8 cellular contexts compared by ENCODE assay signal in genomic region chr3:4981688-4982494, GRCh38. TPM values are rescaled to one million over a fixed set of nuclear protein-coding genes. Genes with fewer than 3 reads are reported as not detected.
A peak's percentile ranks its signal among the peaks of the same experiment; 100 is the strongest.
DNase-seq lines count a peak whose midpoint lies in the region; ATAC-seq, FAIRE-seq and TF ChIP-seq lines count a peak whose summit lies in the region.

No MANE protein-coding gene starts in this region.

- H3K79me2 ChIP-seq in endothelial cell of umbilical vein (ENCODE audit: control insufficient read depth, insufficient read depth, low read length): peaks cover 52% of the 10 kb centered on the region
- peaks cover 35% of the 10 kb centered on the region for H3K79me2 ChIP-seq in trophoblast cell (ENCODE audit: control insufficient read depth, insufficient read depth, low read length, poor library complexity)

- H3K36me3 Mint-ChIP-seq in activated naive CD4-positive, alpha-beta T cell treated with anti-CD3 and anti-CD28 coated beads, Interleukin-2, amount 10 ng/mL, durations not matched to agents 7 days and 5 days: peaks cover 68% of the 10 kb centered on the region

- WGBS in trophoblast cell (ENCODE audit: extremely low coverage, insufficient coverage, insufficient read length): no CpG with 5 or more reads among the region's 8 CpGs

- CTCF ChIA-PET in activated naive CD4-positive, alpha-beta T cell treated with anti-CD3 and anti-CD28 coated beads, Interleukin-2, amount 10 ng/mL, durations not matched to agents 7 days and 5 days (lab: Charles Lee): interaction anchor here (0.7 to 11.3 kb wide), 10 partner anchors 38 to 324 kb away, joined by 3 to 112 read pairs (median 8); no protein-coding TSS in a partner anchor
- CTCF ChIA-PET in endothelial cell of umbilical vein (lab: Charles Lee): interaction anchor here (1.0 to 13.6 kb wide), 8 partner anchors 17 to 270 kb away, joined by 3 to 327 read pairs (median 8); no protein-coding TSS in a partner anchor

- H2AK5ac ChIP-seq in trophoblast cell (ENCODE audit: low read length): no peak overlapping the region

- ATAC-seq in GM18868 (IDR thresholded peaks at IDR 0.05; ENCODE audit: unreplicated experiment) (no peak), GM19452 (IDR thresholded peaks at IDR 0.05; ENCODE audit: unreplicated experiment) (no peak)

- H3K4me2 ChIP-seq in endothelial cell of umbilical vein (ENCODE audit: insufficient read depth, low read length) (peak overlapping the region; percentile 96), trophoblast cell (ENCODE audit: low read length) (peak overlapping the region; percentile 75)

- H3K23ac ChIP-seq in trophoblast cell (ENCODE audit: low read length): no peak overlapping the region

- peaks cover 60% of the 10 kb centered on the region for H3K79me1 ChIP-seq in trophoblast cell (ENCODE audit: low read length)

- no TSS peak for BruUV-seq in endothelial cell of umbilical vein (replicated peaks; lab: Mats Ljungman, UMichigan)

- H3K4ac ChIP-seq in trophoblast cell (ENCODE audit: low read depth, low read length): peak overlapping the region; percentile 4

- peak; percentile 42 for TF ChIP-seq POLR2A in endothelial cell of umbilical vein (IDR thresholded peaks at IDR 0.05; ENCODE audit: low read depth, low read length)

- H2BK5ac ChIP-seq in trophoblast cell (ENCODE audit: low read depth, low read length, poor library complexity): no peak overlapping the region

- H2BK12ac ChIP-seq in trophoblast cell (ENCODE audit: low read length): no peak overlapping the region

- H3K9me3 Mint-ChIP-seq in activated naive CD4-positive, alpha-beta T cell treated with anti-CD3 and anti-CD28 coated beads, Interleukin-2, amount 10 ng/mL, durations not matched to agents 7 days and 5 days: no peaks in the 10 kb centered on the region

- H3K14ac ChIP-seq in trophoblast cell (ENCODE audit: low read length): no peak overlapping the region

- H3K4me1 Mint-ChIP-seq in activated naive CD4-positive, alpha-beta T cell treated with anti-CD3 and anti-CD28 coated beads, Interleukin-2, amount 10 ng/mL, durations not matched to agents 7 days and 5 days: peaks cover 65% of the 10 kb centered on the region

- POLR2A ChIA-PET in endothelial cell of umbilical vein (lab: Charles Lee): interaction anchor here (0.6 to 1.9 kb wide), 3 partner anchors 40 to 60 kb away, joined by 7 to 8 read pairs (median 8); no protein-coding TSS in a partner anchor

- no peaks in the 10 kb centered on the region for H3K27me3 Mint-ChIP-seq in activated naive CD4-positive, alpha-beta T cell treated with anti-CD3 and anti-CD28 coated beads, Interleukin-2, amount 10 ng/mL, durations not matched to agents 7 days and 5 days

- H3K27ac ChIP-seq in SJSA1 (peak overlapping the region; percentile 37), endothelial cell of umbilical vein (ENCODE audit: insufficient read depth, low read depth, low read length) (peak overlapping the region; percentile 100), trophoblast cell (ENCODE audit: low read depth, low read length) (peak overlapping the region; percentile 59)

- peak; percentile 66 for FAIRE-seq in endothelial cell of umbilical vein (lab: Jason Lieb, UNC)

- H3K9me3 ChIP-seq in SJSA1 (replicated peaks) (no peaks in the 10 kb centered on the region), endothelial cell of umbilical vein (replicated peaks; ENCODE audit: control insufficient read depth, insufficient read depth, low read length) (no peaks in the 10 kb centered on the region), trophoblast cell (ENCODE audit: insufficient read depth, low read depth, low read length) (no peaks in the 10 kb centered on the region)

- no peaks in the 10 kb centered on the region for H3K27me3 ChIP-seq in SJSA1 (replicated peaks)
- H3K27me3 ChIP-seq in endothelial cell of umbilical vein (ENCODE audit: control insufficient read depth in 2 of 2, insufficient read depth in 2 of 2, low read length in 2 of 2): no peaks in the 10 kb centered on the region
- H3K27me3 ChIP-seq in trophoblast cell (ENCODE audit: insufficient read depth, low read length): no peaks in the 10 kb centered on the region

- H3K36me3 ChIP-seq in SJSA1 (peaks cover 52% of the 10 kb centered on the region), endothelial cell of umbilical vein (ENCODE audit: control insufficient read depth in 2 of 2, extremely low read depth in 1 of 2, insufficient read depth in 2 of 2, low read length in 2 of 2) (peaks cover 4 to 8% of the 10 kb centered on the region in 2 experiments), trophoblast cell (ENCODE audit: control insufficient read depth in 1 of 2, insufficient read depth in 2 of 2, low read length in 2 of 2) (peaks cover 16 to 25% of the 10 kb centered on the region in 2 experiments)

- no peak overlapping the region for H4K91ac ChIP-seq in trophoblast cell (ENCODE audit: low read depth, low read length)

- H3K9ac ChIP-seq in endothelial cell of umbilical vein (replicated peaks; ENCODE audit: extremely low read depth, insufficient read depth, low read length) (peak overlapping the region; percentile 98), trophoblast cell (ENCODE audit: low read length) (peak overlapping the region; percentile 14)

- H3K27ac Mint-ChIP-seq in activated naive CD4-positive, alpha-beta T cell treated with anti-CD3 and anti-CD28 coated beads, Interleukin-2, amount 10 ng/mL, durations not matched to agents 7 days and 5 days: peak overlapping the region; percentile 84

- intact Hi-C loops in endothelial cell of umbilical vein (cut with micrococcal nuclease): no loop called here

- no peaks in the 10 kb centered on the region for H4K20me1 ChIP-seq in endothelial cell of umbilical vein (replicated peaks; ENCODE audit: control insufficient read depth, extremely low read depth, insufficient read depth, low read length)

- no peak overlapping the region for H4K8ac ChIP-seq in trophoblast cell (ENCODE audit: low read depth, low read length)

- DNase-seq in activated naive CD4-positive, alpha-beta T cell treated with anti-CD3 and anti-CD28 coated beads, Interleukin-2, amount 10 ng/mL, durations not matched to agents 7 days and 5 days: no peak
- no peak for DNase-seq in activated naive CD4-positive, alpha-beta T cell treated with Interleukin-2 at 50 U/mL for 16 hours
- peak in 1 of 2 experiments; percentile 37 for DNase-seq in SJSA1 (ENCODE audit: low read depth in 1 of 2, low spot score in 2 of 2)
- peak; percentile 72 for DNase-seq in endothelial cell of umbilical vein (ENCODE audit: low read depth, low spot score)
- peak; percentile 45 to 81 for DNase-seq in trophoblast cell
- no peak for DNase-seq in stimulated activated naive CD4-positive, alpha-beta T cell (lab: John Stamatoyannopoulos, UW)

- H4K12ac ChIP-seq in trophoblast cell (ENCODE audit: low read depth, low read length): no peak overlapping the region

- dilution Hi-C loops in endothelial cell of umbilical vein (cut with MboI; ENCODE audit: extremely low pct_ligation_motif_present, low sequenced_read_pairs): no loop called here

- H3K9me1 ChIP-seq in endothelial cell of umbilical vein (replicated peaks; ENCODE audit: control insufficient read depth, extremely low read depth, insufficient read depth, low read length): no peaks in the 10 kb centered on the region

- H3K18ac ChIP-seq in trophoblast cell (ENCODE audit: low read length): no peak overlapping the region

- H2BK120ac ChIP-seq in trophoblast cell (ENCODE audit: insufficient read depth, low read length, poor library complexity): no peak overlapping the region

- peaks cover 78% of the 10 kb centered on the region for H3K4me1 ChIP-seq in SJSA1 (replicated peaks)
- peaks cover 65% of the 10 kb centered on the region for H3K4me1 ChIP-seq in endothelial cell of umbilical vein (ENCODE audit: control insufficient read depth, extremely low read depth, insufficient read depth, low read length)
- H3K4me1 ChIP-seq in trophoblast cell (ENCODE audit: control insufficient read depth in 1 of 2, insufficient read depth in 2 of 2, low read length in 2 of 2): peaks cover 17 to 33% of the 10 kb centered on the region in 2 experiments

- H3K4me3 Mint-ChIP-seq in activated naive CD4-positive, alpha-beta T cell treated with anti-CD3 and anti-CD28 coated beads, Interleukin-2, amount 10 ng/mL, durations not matched to agents 7 days and 5 days: peak overlapping the region; percentile 97

- H3K4me3 ChIP-seq in SJSA1: peak overlapping the region; percentile 21
- H3K4me3 ChIP-seq in endothelial cell of umbilical vein (replicated peaks in 1 of 3; ENCODE audit: insufficient read depth in 1 of 3, low read depth in 1 of 3, low read length in 3 of 3): peak overlapping the region; percentile 28 to 79 (median 64)
- no peak overlapping the region for H3K4me3 ChIP-seq in trophoblast cell (ENCODE audit: low read depth, low read length)

- no peak overlapping the region for H2AFZ ChIP-seq in endothelial cell of umbilical vein (ENCODE audit: low read depth, low read length)
- no peak overlapping the region for H2AFZ ChIP-seq in trophoblast cell (ENCODE audit: insufficient read depth, low read length, poor library complexity)

- peak; percentile 36 to 45 for TF ChIP-seq CTCF in endothelial cell of umbilical vein (IDR thresholded peaks at IDR 0.05; ENCODE audit: extremely low read depth in 1 of 2, insufficient read depth in 1 of 2, low read depth in 1 of 2, low read length in 2 of 2)

TF ChIP-seq in endothelial cell of umbilical vein, 7 proteins besides CTCF, POLR2A, EP300 and RAD21:
- TF ChIP-seq FOS (IDR thresholded peaks at IDR 0.05; ENCODE audit: borderline replicate concordance, insufficient read depth, low read length) (no peak), POLR2AphosphoS5 (IDR thresholded peaks at IDR 0.05; ENCODE audit: insufficient read depth, low read depth, low read length) (peak; percentile 2)

RNA-seq across cellular contexts. Expression of gene BHLHE40, which starts 2.7 kb away (rescaled TPM):
- 6.3 and 8.4 TPM in 2 replicates for total RNA-seq in SJSA1 (2014; rRNA removed; shearing (Covaris generic))
- 40.3 and 57.4 TPM in 2 replicates for total RNA-seq in endothelial cell of umbilical vein
- polyA plus RNA-seq in endothelial cell of umbilical vein: 31.9 and 57.9 TPM in 2 replicates
- polyA plus RNA-seq in endothelial cell of umbilical vein (2011; cell fraction: cytosol; rRNA removed): 40.4 and 45.0 TPM in 2 replicates
- 232 and 244 TPM in 2 replicates for polyA plus RNA-seq in endothelial cell of umbilical vein (2011; cell fraction: nucleus; rRNA removed)
- 77.7 and 85.4 TPM in 2 replicates for polyA plus RNA-seq in endothelial cell of umbilical vein (2012)
- polyA minus RNA-seq in endothelial cell of umbilical vein: 50.2 and 58.1 TPM in 2 replicates
- polyA minus RNA-seq in endothelial cell of umbilical vein (2011; cell fraction: cytosol; rRNA and poly(A)+ RNA removed): 14.3 TPM
- polyA minus RNA-seq in endothelial cell of umbilical vein (2011; cell fraction: nucleus; rRNA and poly(A)+ RNA removed): 117 and 162 TPM in 2 replicates
- 173 and 187 TPM in 2 replicates for polyA plus RNA-seq in trophoblast cell (2013)

Comparison
In these comparisons a context has a peak if more than half of its experiments do, and no peak if none do; other contexts are left out.
1. DNase-seq: peak in endothelial cell of umbilical vein (single experiment) and trophoblast cell (2 of 2); none in activated naive CD4-positive, alpha-beta T cell treated with anti-CD3 and anti-CD28 coated beads, Interleukin-2, amount 10 ng/mL, durations not matched to agents 7 days and 5 days (single experiment), activated naive CD4-positive, alpha-beta T cell treated with Interleukin-2 at 50 U/mL for 16 hours (single experiment) and stimulated activated naive CD4-positive, alpha-beta T cell (0 of 6).
2. H3K27ac ChIP-seq: peak in every context shown above with its lines; median percentile 100 in endothelial cell of umbilical vein; 59 in trophoblast cell; 37 in SJSA1.